Comparison of ENCODE assay signal across 13 cellular contexts in genomic region chr10:104324931-104325330, GRCh38. TPM values are rescaled to one million over a fixed set of nuclear protein-coding genes. Genes with fewer than 3 reads are reported as not detected.
DNase-seq lines count a peak whose midpoint lies in the region; ATAC-seq and TF ChIP-seq lines count a peak whose summit lies in the region.
"Had no signal": no experiment of that assay in that cellular context is flagged by ENCODE, and none has a peak within 500 bp of the region (broad histone marks: within the 10 kb centered on the region; RNA-seq: fewer than 3 reads in every experiment).

No MANE protein-coding gene starts in this region.

- H3K27ac ChIP-seq in CD8-positive, alpha-beta T cell (ENCODE audit: low read depth, low read length) = no peak overlapping the region
- peak overlapping the region; percentile 84 to 99 (median 96) for H3K27ac ChIP-seq in esophagus squamous epithelium

- no peak overlapping the region for H3K4me3 ChIP-seq in CD8-positive, alpha-beta T cell (ENCODE audit: low read depth, low read length)
- H3K4me3 ChIP-seq in esophagus squamous epithelium = no peak overlapping the region
- H3K4me3 ChIP-seq: prostate gland had no signal

- no peak for TF ChIP-seq POLR2A in esophagus squamous epithelium (IDR thresholded peaks at IDR 0.05)

- H3K27me3 ChIP-seq in CD8-positive, alpha-beta T cell (ENCODE audit: insufficient read depth, low read length) = no peaks in the 10 kb centered on the region
- H3K27me3 ChIP-seq in esophagus squamous epithelium = no peaks in the 10 kb centered on the region

- no peak for ATAC-seq in CD8-positive, alpha-beta T cell
- ATAC-seq in T-helper 17 cell (no peak), GM21423 (IDR thresholded peaks at IDR 0.05; ENCODE audit: unreplicated experiment) (no peak), HG03354 (IDR thresholded peaks at IDR 0.05; ENCODE audit: poor library complexity, severe bottlenecking, unreplicated experiment) (no peak)
- ATAC-seq in stimulated activated effector memory CD8-positive, alpha-beta T cell treated with anti-CD3 and anti-CD28 coated beads, Interleukin-12 subunit alpha, Interleukin-12 subunit beta, amount 100 ng/mL, for 72 hours = no peak
- ATAC-seq: left colon had no signal

- H3K9me3 Mint-ChIP-seq in CD8-positive, alpha-beta T cell = no peaks in the 10 kb centered on the region
- H3K9me3 Mint-ChIP-seq in stimulated activated effector memory CD8-positive, alpha-beta T cell treated with anti-CD3 and anti-CD28 coated beads, Interleukin-12 subunit alpha, Interleukin-12 subunit beta, amount 100 ng/mL, for 72 hours = no peaks in the 10 kb centered on the region

- peaks cover 95% of the 10 kb centered on the region for H3K4me1 ChIP-seq in CD8-positive, alpha-beta T cell (ENCODE audit: insufficient read depth, low read length)
- peaks cover 97 to 100% (median 98%) of the 10 kb centered on the region in 3 donors for H3K4me1 ChIP-seq in esophagus squamous epithelium

- peak overlapping the region; percentile 49 for H3K4me3 Mint-ChIP-seq in CD8-positive, alpha-beta T cell
- peak overlapping the region; percentile 90 for H3K4me3 Mint-ChIP-seq in T-helper 17 cell
- peak overlapping the region; percentile 77 for H3K4me3 Mint-ChIP-seq in stimulated activated effector memory CD8-positive, alpha-beta T cell treated with anti-CD3 and anti-CD28 coated beads, Interleukin-12 subunit alpha, Interleukin-12 subunit beta, amount 100 ng/mL, for 72 hours

- H3K27ac Mint-ChIP-seq in CD8-positive, alpha-beta T cell = peak overlapping the region; percentile 69
- peak overlapping the region; percentile 96 for H3K27ac Mint-ChIP-seq in T-helper 17 cell
- peak overlapping the region; percentile 95 for H3K27ac Mint-ChIP-seq in stimulated activated effector memory CD8-positive, alpha-beta T cell treated with anti-CD3 and anti-CD28 coated beads, Interleukin-12 subunit alpha, Interleukin-12 subunit beta, amount 100 ng/mL, for 72 hours

- intact Hi-C loops in CD8-positive, alpha-beta T cell (cut with DNase I, micrococcal nuclease) = no loop called here
- intact Hi-C loops in esophagus squamous epithelium (cut with DNase I) = no loop called here

- no peaks in the 10 kb centered on the region for H3K36me3 ChIP-seq in CD8-positive, alpha-beta T cell (ENCODE audit: insufficient read depth, low read length)
- H3K36me3 ChIP-seq in esophagus squamous epithelium = peaks cover 0 to 25% (median 0%) of the 10 kb centered on the region in 3 donors
- H3K36me3 ChIP-seq: prostate gland had no signal

- 92 to 94% methylated on average over 8 to 10 of the region's 10 CpGs for WGBS in esophagus squamous epithelium, 2 donors

- peaks cover 16% of the 10 kb centered on the region for H3K36me3 Mint-ChIP-seq in CD8-positive, alpha-beta T cell
- peaks cover 3% of the 10 kb centered on the region for H3K36me3 Mint-ChIP-seq in T-helper 17 cell (ENCODE audit: low read depth)
- H3K36me3 Mint-ChIP-seq in stimulated activated effector memory CD8-positive, alpha-beta T cell treated with anti-CD3 and anti-CD28 coated beads, Interleukin-12 subunit alpha, Interleukin-12 subunit beta, amount 100 ng/mL, for 72 hours = peaks cover 49% of the 10 kb centered on the region

- no peak for DNase-seq in CD8-positive, alpha-beta T cell
- no peak for DNase-seq in T-helper 17 cell
- DNase-seq in esophagus squamous epithelium (lab: John Stamatoyannopoulos, UW) = no peak
- DNase-seq in stimulated activated effector memory CD8-positive, alpha-beta T cell treated with anti-CD3 and anti-CD28 coated beads, Interleukin-12 subunit alpha, Interleukin-12 subunit beta, amount 100 ng/mL, for 72 hours (ENCODE audit: low spot score in 2 of 2) = no peak
- no peak for DNase-seq in superior temporal gyrus (ENCODE audit: extremely low spot score)
- DNase-seq: dermis blood vessel endothelial cell, DMS79 treated with DMSO at 0.1 percent for 48 hours, left colon, NCI-H524, RPMI8226 had no signal

- no peak for TF ChIP-seq CTCF in CD8-positive, alpha-beta T cell (IDR thresholded peaks at IDR 0.05)
- no peak for TF ChIP-seq CTCF in esophagus squamous epithelium (IDR thresholded peaks at IDR 0.05)

- H3K9me3 ChIP-seq in CD8-positive, alpha-beta T cell (ENCODE audit: low read length) = no peaks in the 10 kb centered on the region
- H3K9me3 ChIP-seq in T-helper 17 cell (ENCODE audit: control insufficient read depth, low read length, poor library complexity, severe bottlenecking) (no peaks in the 10 kb centered on the region), esophagus squamous epithelium (no peaks in the 10 kb centered on the region)
- H3K9me3 ChIP-seq: prostate gland had no signal

- CTCF ChIA-PET in CD8-positive, alpha-beta T cell (lab: Charles Lee) = interaction anchor here (1.3 to 7.7 kb wide), 4 partner anchors 13 to 33 kb away, joined by 6 to 54 read pairs (median 10); partner anchors contain the start of gene ITPRIP

- H3K4me1 Mint-ChIP-seq in CD8-positive, alpha-beta T cell (ENCODE audit: low read depth) = peaks cover 94% of the 10 kb centered on the region
- peaks cover 88% of the 10 kb centered on the region for H3K4me1 Mint-ChIP-seq in T-helper 17 cell
- peaks cover 100% of the 10 kb centered on the region for H3K4me1 Mint-ChIP-seq in stimulated activated effector memory CD8-positive, alpha-beta T cell treated with anti-CD3 and anti-CD28 coated beads, Interleukin-12 subunit alpha, Interleukin-12 subunit beta, amount 100 ng/mL, for 72 hours

- POLR2A ChIA-PET in CD8-positive, alpha-beta T cell (lab: Charles Lee) = no interaction called here

- H3K27me3 Mint-ChIP-seq in CD8-positive, alpha-beta T cell (ENCODE audit: low read depth) = no peaks in the 10 kb centered on the region
- H3K27me3 Mint-ChIP-seq in T-helper 17 cell = no peaks in the 10 kb centered on the region

RNA-seq across cellular contexts. Expression of gene ITPRIP, which starts 13.3 kb away (rescaled TPM):
- total RNA-seq in CD8-positive, alpha-beta T cell = 100 to 1,000 TPM; 212 to 214 TPM
- total RNA-seq in T-helper 17 cell = 10 to 100 TPM; 30.6 to 47.1 TPM
- 10 to 100 TPM; 37.6 to 61.6 (median 38.4) TPM for total RNA-seq in esophagus squamous epithelium

RNA-seq across cellular contexts. Expression of gene CFAP58, which starts 28.7 kb away (rescaled TPM):
- not detected for total RNA-seq in CD8-positive, alpha-beta T cell
- total RNA-seq in T-helper 17 cell (not detected), esophagus squamous epithelium (under 1 TPM in 3 of 4 donors, not detected in 1; 0.13 to 0.41 (median 0.19) TPM)

RNA-seq across cellular contexts. Expression of gene GSTO2, which starts 55.9 kb away (rescaled TPM):
- under 1 TPM; 0.49 to 0.75 TPM for total RNA-seq in CD8-positive, alpha-beta T cell
- total RNA-seq in T-helper 17 cell (1 to 10 TPM in 1 of 2 donors, under 1 TPM in 1; 0.70 to 1.1 TPM), esophagus squamous epithelium (10 to 100 TPM in 2 of 4 donors, 1 to 10 TPM in 2; 6.1 to 20.6 (median 13.8) TPM)
